2 cellular contexts compared by ENCODE assay signal in the genomic region with DNA sequence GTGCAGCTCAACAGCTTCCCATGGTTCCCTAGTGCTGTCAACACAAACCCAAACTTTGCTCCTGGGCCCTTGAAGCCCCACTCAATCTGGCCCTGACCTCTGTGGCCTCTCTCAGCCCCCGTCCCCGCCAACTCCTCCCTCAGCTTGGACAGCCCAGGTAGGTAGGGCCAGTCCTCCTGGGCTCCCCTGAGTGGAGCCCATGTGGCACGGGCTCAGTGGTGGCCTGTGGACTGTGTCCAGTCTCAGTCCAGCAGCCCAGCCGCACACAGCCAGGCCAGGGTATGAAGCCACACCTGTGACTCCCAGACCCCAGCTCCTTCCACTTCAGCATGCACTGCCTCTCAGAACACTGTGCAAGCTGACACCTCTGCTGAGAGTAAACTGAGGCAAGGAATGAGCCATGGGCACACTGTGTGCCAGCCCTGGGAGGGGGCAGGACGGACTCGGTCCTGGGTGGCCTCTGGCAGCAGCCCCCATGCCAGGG.
TF ChIP-seq lines count a peak whose summit lies in the region.

No MANE protein-coding gene starts in this region.

TF ChIP-seq in WTC11, 78 proteins besides CTCF, POLR2A, EP300 and RAD21:
- TF ChIP-seq NR3C1 (CRISPR knock-in tag; conservative IDR thresholded peaks at IDR 0.05; ENCODE audit: low read depth): no peak
- no peak for TF ChIP-seq TCF7 (CRISPR knock-in tag; IDR thresholded peaks at IDR 0.05; ENCODE audit: low read depth)
- TF ChIP-seq, protein P1, sequence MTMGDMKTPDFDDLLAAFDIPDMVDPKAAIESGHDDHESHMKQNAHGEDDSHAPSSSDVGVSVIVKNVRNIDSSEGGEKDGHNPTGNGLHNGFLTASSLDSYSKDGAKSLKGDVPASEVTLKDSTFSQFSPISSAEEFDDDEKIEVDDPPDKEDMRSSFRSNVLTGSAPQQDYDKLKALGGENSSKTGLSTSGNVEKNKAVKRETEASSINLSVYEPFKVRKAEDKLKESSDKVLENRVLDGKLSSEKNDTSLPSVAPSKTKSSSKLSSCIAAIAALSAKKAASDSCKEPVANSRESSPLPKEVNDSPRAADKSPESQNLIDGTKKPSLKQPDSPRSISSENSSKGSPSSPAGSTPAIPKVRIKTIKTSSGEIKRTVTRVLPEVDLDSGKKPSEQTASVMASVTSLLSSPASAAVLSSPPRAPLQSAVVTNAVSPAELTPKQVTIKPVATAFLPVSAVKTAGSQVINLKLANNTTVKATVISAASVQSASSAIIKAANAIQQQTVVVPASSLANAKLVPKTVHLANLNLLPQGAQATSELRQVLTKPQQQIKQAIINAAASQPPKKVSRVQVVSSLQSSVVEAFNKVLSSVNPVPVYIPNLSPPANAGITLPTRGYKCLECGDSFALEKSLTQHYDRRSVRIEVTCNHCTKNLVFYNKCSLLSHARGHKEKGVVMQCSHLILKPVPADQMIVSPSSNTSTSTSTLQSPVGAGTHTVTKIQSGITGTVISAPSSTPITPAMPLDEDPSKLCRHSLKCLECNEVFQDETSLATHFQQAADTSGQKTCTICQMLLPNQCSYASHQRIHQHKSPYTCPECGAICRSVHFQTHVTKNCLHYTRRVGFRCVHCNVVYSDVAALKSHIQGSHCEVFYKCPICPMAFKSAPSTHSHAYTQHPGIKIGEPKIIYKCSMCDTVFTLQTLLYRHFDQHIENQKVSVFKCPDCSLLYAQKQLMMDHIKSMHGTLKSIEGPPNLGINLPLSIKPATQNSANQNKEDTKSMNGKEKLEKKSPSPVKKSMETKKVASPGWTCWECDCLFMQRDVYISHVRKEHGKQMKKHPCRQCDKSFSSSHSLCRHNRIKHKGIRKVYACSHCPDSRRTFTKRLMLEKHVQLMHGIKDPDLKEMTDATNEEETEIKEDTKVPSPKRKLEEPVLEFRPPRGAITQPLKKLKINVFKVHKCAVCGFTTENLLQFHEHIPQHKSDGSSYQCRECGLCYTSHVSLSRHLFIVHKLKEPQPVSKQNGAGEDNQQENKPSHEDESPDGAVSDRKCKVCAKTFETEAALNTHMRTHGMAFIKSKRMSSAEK (CRISPR knock-in tag; IDR thresholded peaks at IDR 0.05; ENCODE audit: borderline replicate concordance): no peak
- no peak for TF ChIP-seq RORB (CRISPR knock-in tag; IDR thresholded peaks at IDR 0.05)
- TF ChIP-seq ZNF138 (CRISPR knock-in tag; conservative IDR thresholded peaks at IDR 0.05): no peak
- no peak for TF ChIP-seq PRRX2 (CRISPR knock-in tag; IDR thresholded peaks at IDR 0.05)
- TF ChIP-seq IRF2 (CRISPR knock-in tag; IDR thresholded peaks at IDR 0.05; ENCODE audit: borderline replicate concordance, low read depth): no peak
- TF ChIP-seq NFYB (CRISPR knock-in tag; conservative IDR thresholded peaks at IDR 0.05; ENCODE audit: low read depth): no peak
- TF ChIP-seq, protein P2, sequence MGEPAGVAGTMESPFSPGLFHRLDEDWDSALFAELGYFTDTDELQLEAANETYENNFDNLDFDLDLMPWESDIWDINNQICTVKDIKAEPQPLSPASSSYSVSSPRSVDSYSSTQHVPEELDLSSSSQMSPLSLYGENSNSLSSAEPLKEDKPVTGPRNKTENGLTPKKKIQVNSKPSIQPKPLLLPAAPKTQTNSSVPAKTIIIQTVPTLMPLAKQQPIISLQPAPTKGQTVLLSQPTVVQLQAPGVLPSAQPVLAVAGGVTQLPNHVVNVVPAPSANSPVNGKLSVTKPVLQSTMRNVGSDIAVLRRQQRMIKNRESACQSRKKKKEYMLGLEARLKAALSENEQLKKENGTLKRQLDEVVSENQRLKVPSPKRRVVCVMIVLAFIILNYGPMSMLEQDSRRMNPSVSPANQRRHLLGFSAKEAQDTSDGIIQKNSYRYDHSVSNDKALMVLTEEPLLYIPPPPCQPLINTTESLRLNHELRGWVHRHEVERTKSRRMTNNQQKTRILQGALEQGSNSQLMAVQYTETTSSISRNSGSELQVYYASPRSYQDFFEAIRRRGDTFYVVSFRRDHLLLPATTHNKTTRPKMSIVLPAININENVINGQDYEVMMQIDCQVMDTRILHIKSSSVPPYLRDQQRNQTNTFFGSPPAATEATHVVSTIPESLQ (CRISPR knock-in tag; IDR thresholded peaks at IDR 0.05): no peak
- no peak for TF ChIP-seq ELF4 (CRISPR knock-in tag; IDR thresholded peaks at IDR 0.05; ENCODE audit: low read depth)
- TF ChIP-seq ZNF396 (CRISPR knock-in tag; IDR thresholded peaks at IDR 0.05; ENCODE audit: borderline replicate concordance): no peak
- TF ChIP-seq MYBL2 (CRISPR knock-in tag; IDR thresholded peaks at IDR 0.05): no peak
- no peak for TF ChIP-seq GRHL2 (CRISPR knock-in tag; IDR thresholded peaks at IDR 0.05; ENCODE audit: insufficient replicate concordance, severe bottlenecking)
- no peak for TF ChIP-seq ZBTB43 (CRISPR knock-in tag; IDR thresholded peaks at IDR 0.05)
- no peak for TF ChIP-seq RELA (CRISPR knock-in tag; IDR thresholded peaks at IDR 0.05; ENCODE audit: borderline replicate concordance)
- TF ChIP-seq ZNF263 (CRISPR knock-in tag; IDR thresholded peaks at IDR 0.05; ENCODE audit: low read depth): no peak
- TF ChIP-seq NFATC4 (CRISPR knock-in tag; IDR thresholded peaks at IDR 0.05): no peak
- no peak for TF ChIP-seq ZNF232 (CRISPR knock-in tag; IDR thresholded peaks at IDR 0.05)

TF ChIP-seq in H1, 55 proteins besides CTCF, POLR2A, EP300 and RAD21:
- no peak for TF ChIP-seq BCL11A (IDR thresholded peaks at IDR 0.05; ENCODE audit: low read depth in 2 of 2, low read length in 2 of 2)
